Comparison of ENCODE assay signal across 14 cellular contexts in the genomic region with DNA sequence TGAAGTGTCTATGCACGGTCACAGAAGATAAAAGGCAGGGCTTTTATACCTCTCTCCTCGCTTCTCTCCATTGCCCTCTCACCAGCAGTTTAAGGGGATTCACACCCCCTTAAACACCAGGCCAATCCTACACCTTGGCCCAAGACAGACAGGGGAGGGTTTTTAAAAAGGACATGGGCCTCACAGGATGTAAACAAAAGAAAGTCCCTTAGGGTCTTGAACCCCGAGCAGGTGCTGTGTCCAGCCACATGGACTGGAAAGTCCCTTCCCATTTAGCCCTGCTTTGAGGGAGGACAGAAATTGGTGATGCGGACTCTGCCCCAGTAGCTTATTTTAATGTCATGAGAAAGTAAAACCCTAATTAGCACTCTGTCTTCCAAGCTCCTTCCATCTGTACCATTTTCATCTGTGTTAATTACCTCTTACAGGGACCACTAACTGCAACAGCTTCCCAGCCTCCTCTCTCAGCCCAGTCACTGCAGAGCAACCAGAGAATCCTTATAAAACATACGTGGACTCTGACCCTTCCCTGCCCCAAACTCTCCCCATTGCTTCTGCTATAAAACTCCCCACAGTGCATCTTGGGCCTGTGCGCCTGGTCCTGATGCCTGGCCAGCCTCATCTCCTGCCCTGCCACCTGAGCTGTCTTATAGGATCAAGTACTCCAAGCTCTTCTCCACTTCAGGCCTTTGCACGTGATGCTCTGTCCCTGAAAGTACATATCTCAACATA. TPM values are rescaled to one million over a fixed set of nuclear protein-coding genes. Genes with fewer than 3 reads are reported as not detected.
A peak's percentile ranks its signal among the peaks of the same experiment; 100 is the strongest.
DNase-seq lines count a peak whose midpoint lies in the region; ATAC-seq and TF ChIP-seq lines count a peak whose summit lies in the region.
"Had no signal": no experiment of that assay in that cellular context is flagged by ENCODE, and none has a peak within 500 bp of the region (broad histone marks: within the 10 kb centered on the region; RNA-seq: fewer than 3 reads in every experiment).

No MANE protein-coding gene starts in this region.

- H3K36me3 ChIP-seq in MM.1S (replicated peaks; ENCODE audit: insufficient read depth, low read length) (no peaks in the 10 kb centered on the region), OCI-LY3 (replicated peaks; ENCODE audit: low read depth, low read length) (no peaks in the 10 kb centered on the region), mucosa of descending colon (ENCODE audit: low read depth) (no peaks in the 10 kb centered on the region), neural progenitor cell (no peaks in the 10 kb centered on the region)
- H3K36me3 ChIP-seq: BLaER1 treated with 17β-estradiol and CSF1 and Interleukin-3, amounts not matched to agents 10 nM and 100 nM had no signal

- no peak overlapping the region for H3K27ac Mint-ChIP-seq in neural progenitor cell
- H3K27ac Mint-ChIP-seq: HFFc6 had no signal

- H3K9me3 Mint-ChIP-seq in neural progenitor cell = no peaks in the 10 kb centered on the region
- H3K9me3 Mint-ChIP-seq: HFFc6 had no signal

- H3K4me1 ChIP-seq in MM.1S (ENCODE audit: low read length) (peaks cover 53% of the 10 kb centered on the region), OCI-LY3 (ENCODE audit: low read length) (peaks cover 57% of the 10 kb centered on the region), mucosa of descending colon (ENCODE audit: low read depth) (no peaks in the 10 kb centered on the region), neural progenitor cell (peaks cover 7% of the 10 kb centered on the region)

- peaks cover 22% of the 10 kb centered on the region for H3K4me1 Mint-ChIP-seq in neural progenitor cell

- H2AFZ ChIP-seq in MM.1S (ENCODE audit: low read length) (no peak overlapping the region), OCI-LY3 (ENCODE audit: low read depth, low read length) (no peak overlapping the region; the same call in 1 of the 2 replicates), neural progenitor cell (replicated peaks) (no peak overlapping the region)

- H3K27ac ChIP-seq in MM.1S (ENCODE audit: low read length) (peak overlapping the region; percentile 35; the same call in 1 of the 2 replicates), OCI-LY3 (ENCODE audit: low read length) (peak overlapping the region; percentile 64), neural progenitor cell (no peak overlapping the region)
- H3K27ac ChIP-seq: BLaER1 treated with 17β-estradiol and CSF1 and Interleukin-3, amounts not matched to agents 10 nM and 100 nM had no signal

- H3K4me3 ChIP-seq in MM.1S (ENCODE audit: low read length) (no peak overlapping the region), OCI-LY3 (ENCODE audit: low read length) (peak overlapping the region; percentile 30; the same call in 1 of the 2 replicates), mucosa of descending colon (no peak overlapping the region), neural progenitor cell (no peak overlapping the region)
- H3K4me3 ChIP-seq: BLaER1 treated with 17β-estradiol and CSF1 and Interleukin-3, amounts not matched to agents 10 nM and 100 nM had no signal

- H3K27me3 Mint-ChIP-seq in neural progenitor cell (ENCODE audit: insufficient read depth, low read depth) = no peaks in the 10 kb centered on the region

- H3K79me2 ChIP-seq in MM.1S (ENCODE audit: low read length) = peaks cover 88% of the 10 kb centered on the region
- H3K79me2 ChIP-seq in OCI-LY3 (ENCODE audit: low read length) = peaks cover 57% of the 10 kb centered on the region
- H3K79me2 ChIP-seq in neural progenitor cell (ENCODE audit: low read depth) = no peaks in the 10 kb centered on the region

- TF ChIP-seq CTCF in GM10266 (IDR thresholded peaks at IDR 0.05; ENCODE audit: control insufficient read depth, insufficient read depth, low read depth, missing control alignments) (no peak), MM.1S (IDR thresholded peaks at IDR 0.05; ENCODE audit: low read length) (no peak), OCI-LY3 (IDR thresholded peaks at IDR 0.05; ENCODE audit: low read depth, low read length) (no peak), mucosa of descending colon (IDR thresholded peaks at IDR 0.05) (no peak), neural progenitor cell (IDR thresholded peaks at IDR 0.05) (no peak)

- H3K27me3 ChIP-seq in MM.1S (replicated peaks; ENCODE audit: insufficient read depth, low read length) (no peaks in the 10 kb centered on the region), OCI-LY3 (ENCODE audit: low read depth, low read length) (no peaks in the 10 kb centered on the region), neural progenitor cell (no peaks in the 10 kb centered on the region)

- H3K9me2 ChIP-seq in MM.1S (replicated peaks; ENCODE audit: insufficient read depth, low read length) = no peaks in the 10 kb centered on the region
- H3K9me2 ChIP-seq: SK-N-SH had no signal

- H3K4me2 ChIP-seq in MM.1S (ENCODE audit: low read depth, low read length) (peak overlapping the region; percentile 15; the same call in 1 of the 2 replicates), OCI-LY3 (ENCODE audit: low read length) (peak overlapping the region; percentile 57), neural progenitor cell (no peak overlapping the region)
- H3K4me2 ChIP-seq: BLaER1 treated with 17β-estradiol and CSF1 and Interleukin-3, amounts not matched to agents 10 nM and 100 nM; SK-N-SH had no signal

- H3K4me3 Mint-ChIP-seq in neural progenitor cell = no peak overlapping the region
- H3K4me3 Mint-ChIP-seq: HFFc6 had no signal

- H3K9me3 ChIP-seq in MM.1S (replicated peaks; ENCODE audit: insufficient read depth, low read length) (no peaks in the 10 kb centered on the region), OCI-LY3 (ENCODE audit: insufficient read depth, low read length) (no peaks in the 10 kb centered on the region), mucosa of descending colon (no peaks in the 10 kb centered on the region), neural progenitor cell (ENCODE audit: low read depth) (no peaks in the 10 kb centered on the region)
- H3K9me3 ChIP-seq: BLaER1 treated with 17β-estradiol and CSF1 and Interleukin-3, amounts not matched to agents 10 nM and 100 nM; SK-N-SH had no signal

- intact Hi-C loops in mucosa of descending colon (cut with DNase I, micrococcal nuclease) = no loop called here

- no peaks in the 10 kb centered on the region for H3K36me3 Mint-ChIP-seq in neural progenitor cell

- H3F3A ChIP-seq in MM.1S (ENCODE audit: insufficient read depth, low read length) (peaks cover 40% of the 10 kb centered on the region), neural progenitor cell (ENCODE audit: low read depth) (no peaks in the 10 kb centered on the region)

- H4K20me1 ChIP-seq in MM.1S (ENCODE audit: insufficient read depth, low read length) (no peaks in the 10 kb centered on the region), OCI-LY3 (ENCODE audit: insufficient read depth, low read length) (no peaks in the 10 kb centered on the region), neural progenitor cell (ENCODE audit: low read depth) (no peaks in the 10 kb centered on the region)
- H4K20me1 ChIP-seq: BLaER1 treated with 17β-estradiol and CSF1 and Interleukin-3, amounts not matched to agents 10 nM and 100 nM had no signal

- H3K9ac ChIP-seq in MM.1S (ENCODE audit: low read length) = no peak overlapping the region
- H3K9ac ChIP-seq in OCI-LY3 (ENCODE audit: low read length) = peak overlapping the region; percentile 40; the same call in 1 of the 2 replicates
- H3K9ac ChIP-seq in neural progenitor cell = no peak overlapping the region
- H3K9ac ChIP-seq: BLaER1 treated with 17β-estradiol and CSF1 and Interleukin-3, amounts not matched to agents 10 nM and 100 nM; SK-N-SH had no signal

- DNase-seq in GM10266 (ENCODE audit: extremely low spot score) (peak; percentile 36), MM.1S (peak; percentile 31), mucosa of descending colon (no peak), neural progenitor cell (ENCODE audit: low spot score) (no peak), GM19240 (ENCODE audit: insufficient read length, low spot score) (no peak)
- no peak for DNase-seq in activated naive CD4-positive, alpha-beta T cell treated with Interleukin-2 at 50 U/mL for 16 hours
- DNase-seq: HFFc6, KBM-7, NCI-H1105, NCI-H1930, SK-N-SH had no signal

- peak; percentile 73 for ATAC-seq in mucosa of descending colon
- no peak for ATAC-seq in HG03354 (IDR thresholded peaks at IDR 0.05; ENCODE audit: poor library complexity, severe bottlenecking, unreplicated experiment)

RNA-seq across cellular contexts. Expression of gene WHRN, which starts 16.7 kb away (rescaled TPM):
- total RNA-seq in mucosa of descending colon = 10 to 100 TPM in 1 of 3 donors, 1 to 10 TPM in 2; 2.8 to 19.1 (median 4.7) TPM
- total RNA-seq in neural progenitor cell (ENCODE audit: low replicate concordance) = 1.1 and 6.6 TPM in 2 replicates

Comparison
In these comparisons a context has a peak if more than half of its experiments do, and no peak if none do; other contexts are left out.
1. DNase-seq: peak in GM10266 (single experiment) and MM.1S (single experiment); none in mucosa of descending colon (0 of 3), activated naive CD4-positive, alpha-beta T cell treated with Interleukin-2 at 50 U/mL for 16 hours (single experiment), neural progenitor cell (single experiment) and GM19240 (single experiment).